In genomic region chr17:31122746-31123145, GRCh38 we compare ENCODE assay signal across 26 cellular contexts.
"Had no signal": no experiment of that assay in that cellular context is flagged by ENCODE, and none has a peak within 500 bp of the region (broad histone marks: within the 10 kb centered on the region; RNA-seq: fewer than 3 reads in every experiment).

No MANE protein-coding gene starts in this region.

- H3K9me3 ChIP-seq: adrenal gland, ascending aorta, breast epithelium had no signal

- H3K4me3 ChIP-seq: adrenal gland, ascending aorta, breast epithelium, cardiac muscle cell, coronary artery, dorsolateral prefrontal cortex had no signal

- H3K36me3 ChIP-seq: adrenal gland, ascending aorta, breast epithelium, cardiac muscle cell had no signal

- ATAC-seq: activated CD4-positive, alpha-beta T cell treated with anti-CD3 and anti-CD28 coated beads for 36 hours; activated CD8-positive, alpha-beta memory T cell treated with anti-CD3 and anti-CD28 coated beads, Interleukin-2, amount 10 ng/mL, durations not matched to agents 7 days and 5 days; activated CD8-positive, alpha-beta T cell treated with anti-CD3 and anti-CD28 coated beads, Interleukin-2, amount 10 ng/mL, durations not matched to agents 7 days and 5 days; activated naive CD8-positive, alpha-beta T cell treated with anti-CD3 and anti-CD28 coated beads, Interleukin-2, amount 50 U/mL, for 24 hours; esophagus mucosa had no signal

- H3K4me1 ChIP-seq: ascending aorta, breast epithelium had no signal

- DNase-seq: activated CD4-positive, alpha-beta memory T cell treated with anti-CD3 and anti-CD28 coated beads for 36 hours; activated CD4-positive, alpha-beta T cell treated with anti-CD3 and anti-CD28 coated beads for 36 hours; activated CD4-positive, alpha-beta T cell treated with anti-CD3 and anti-CD28 coated beads, Interleukin-2, amount 10 ng/mL, durations not matched to agents 24 days and 14 days; activated CD4-positive, CD25-positive, alpha-beta regulatory T cell; activated CD4-positive, CD25-positive, alpha-beta regulatory T cell treated with anti-CD3 and anti-CD28 coated beads, Interleukin-2, amount 50 U/mL, for 72 hours; activated CD8-positive, alpha-beta memory T cell treated with anti-CD3 and anti-CD28 coated beads, Interleukin-2, amount 10 ng/mL, durations not matched to agents 7 days and 5 days; activated CD8-positive, alpha-beta memory T cell treated with anti-CD3 and anti-CD28 coated beads, Interleukin-2, amount 50 U/mL, for 4 hours; activated CD8-positive, alpha-beta T cell treated with anti-CD3 and anti-CD28 coated beads, Interleukin-2, amount 10 ng/mL, durations not matched to agents 7 days and 5 days; activated effector memory CD4-positive, alpha-beta T cell treated with anti-CD3 and anti-CD28 coated beads, Interleukin-2, amount 50 U/mL, for 16 hours; activated naive CD4-positive, alpha-beta T cell treated with anti-CD3 and anti-CD28 coated beads for 36 hours; activated naive CD8-positive, alpha-beta T cell treated with anti-CD3 and anti-CD28 coated beads for 36 hours; activated naive CD8-positive, alpha-beta T cell treated with anti-CD3 and anti-CD28 coated beads, Interleukin-2, amount 50 U/mL, for 24 hours; activated T-cell treated with anti-CD3 and anti-CD28 coated beads, Interleukin-2, amount 50 U/mL, for 1 hour; activated T-cell treated with anti-CD3 and anti-CD28 coated beads, Interleukin-2, amount 50 U/mL, for 48 hours; adrenal gland; amygdala; dorsolateral prefrontal cortex; effector memory CD4-positive, alpha-beta T cell; endodermal cell; foreskin fibroblast; T-helper 2 cell had no signal

- H3K27me3 ChIP-seq: adrenal gland, ascending aorta, breast epithelium, cardiac muscle cell, dorsolateral prefrontal cortex had no signal

- H3K27ac ChIP-seq: adrenal gland, ascending aorta, breast epithelium, cardiac muscle cell, coronary artery, dorsolateral prefrontal cortex had no signal
